ENCODE assay signal across 19 cellular contexts in genomic region chr7:8044761-8045430, GRCh38.
DNase-seq lines count a peak whose midpoint lies in the region; ATAC-seq and TF ChIP-seq lines count a peak whose summit lies in the region.
"Had no signal": no experiment of that assay in that cellular context is flagged by ENCODE, and none has a peak within 500 bp of the region (broad histone marks: within the 10 kb centered on the region; RNA-seq: fewer than 3 reads in every experiment).

No MANE protein-coding gene starts in this region.

- no peak for DNase-seq in natural killer cell treated with Interleukin-12 subunit alpha and Interleukin-12 subunit beta and Interleukin-15 and Interleukin-18, amount 100 ng/mL, for 72 hours (ENCODE audit: low spot score)
- DNase-seq in natural killer cell: no peak
- no peak for DNase-seq in activated CD8-positive, alpha-beta T cell treated with anti-CD3 and anti-CD28 coated beads for 36 hours
- no peak for DNase-seq in effector memory CD8-positive, alpha-beta T cell
- DNase-seq in NK-92 (lab: John Stamatoyannopoulos, UW; ENCODE audit: unreplicated experiment): no peak
- DNase-seq in stimulated activated CD4-positive, alpha-beta T cell treated with anti-CD3 and anti-CD28 coated beads, Interleukin-4, amount 100 ng/mL, for 1 hour: no peak
- DNase-seq: activated effector memory CD4-positive, alpha-beta T cell treated with anti-CD3 and anti-CD28 coated beads, Interleukin-2, amount 50 U/mL, for 16 hours; aorta; DMS 273 treated with DMSO at 0.1 percent for 48 hours; hippocampal formation; immature natural killer cell; naive B cell; NCI-H1105 treated with DMSO at 0.1 percent for 48 hours; NCI-H2081; NCI-H226; testis had no signal

- no peaks in the 10 kb centered on the region for H3K27me3 Mint-ChIP-seq in natural killer cell treated with Interleukin-12 subunit alpha and Interleukin-12 subunit beta and Interleukin-15 and Interleukin-18, amount 100 ng/mL, for 72 hours
- no peaks in the 10 kb centered on the region for H3K27me3 Mint-ChIP-seq in natural killer cell (ENCODE audit: low read depth in 2 of 2)
- H3K27me3 Mint-ChIP-seq in activated CD8-positive, alpha-beta T cell treated with anti-CD3 and anti-CD28 coated beads for 36 hours: no peaks in the 10 kb centered on the region
- no peaks in the 10 kb centered on the region for H3K27me3 Mint-ChIP-seq in effector memory CD8-positive, alpha-beta T cell
- H3K27me3 Mint-ChIP-seq: naive B cell had no signal

- peak overlapping the region; percentile 70 to 88 for H3K27ac Mint-ChIP-seq in natural killer cell treated with Interleukin-12 subunit alpha and Interleukin-12 subunit beta and Interleukin-15 and Interleukin-18, amount 100 ng/mL, for 72 hours
- H3K27ac Mint-ChIP-seq in natural killer cell: no peak overlapping the region
- H3K27ac Mint-ChIP-seq in activated CD8-positive, alpha-beta T cell treated with anti-CD3 and anti-CD28 coated beads for 36 hours: peak overlapping the region; percentile 57
- peak overlapping the region; percentile 15 to 59 for H3K27ac Mint-ChIP-seq in effector memory CD8-positive, alpha-beta T cell

- TF ChIP-seq CTCF in natural killer cell (IDR thresholded peaks at IDR 0.05): no peak
- no peak for TF ChIP-seq CTCF in activated CD8-positive, alpha-beta T cell treated with anti-CD3 and anti-CD28 coated beads for 36 hours (IDR thresholded peaks at IDR 0.05)

- intact Hi-C loops in natural killer cell (cut with micrococcal nuclease): no loop called here
- intact Hi-C loops in activated CD8-positive, alpha-beta T cell treated with anti-CD3 and anti-CD28 coated beads for 36 hours (cut with micrococcal nuclease): no loop called here

- no peaks in the 10 kb centered on the region for H3K9me3 Mint-ChIP-seq in natural killer cell treated with Interleukin-12 subunit alpha and Interleukin-12 subunit beta and Interleukin-15 and Interleukin-18, amount 100 ng/mL, for 72 hours
- no peaks in the 10 kb centered on the region for H3K9me3 Mint-ChIP-seq in natural killer cell
- H3K9me3 Mint-ChIP-seq in activated CD8-positive, alpha-beta T cell treated with anti-CD3 and anti-CD28 coated beads for 36 hours: no peaks in the 10 kb centered on the region
- no peaks in the 10 kb centered on the region for H3K9me3 Mint-ChIP-seq in effector memory CD8-positive, alpha-beta T cell
- H3K9me3 Mint-ChIP-seq: immature natural killer cell had no signal

- peaks cover 43 to 60% of the 10 kb centered on the region in 2 donors for H3K4me1 Mint-ChIP-seq in natural killer cell treated with Interleukin-12 subunit alpha and Interleukin-12 subunit beta and Interleukin-15 and Interleukin-18, amount 100 ng/mL, for 72 hours (ENCODE audit: low read depth in 2 of 2)
- peaks cover 41 to 44% of the 10 kb centered on the region in 2 donors for H3K4me1 Mint-ChIP-seq in natural killer cell
- H3K4me1 Mint-ChIP-seq in activated CD8-positive, alpha-beta T cell treated with anti-CD3 and anti-CD28 coated beads for 36 hours (ENCODE audit: low read depth): peaks cover 44% of the 10 kb centered on the region
- H3K4me1 Mint-ChIP-seq in effector memory CD8-positive, alpha-beta T cell (ENCODE audit: low read depth in 2 of 2): peaks cover 22 to 66% of the 10 kb centered on the region in 2 donors

- H3K36me3 Mint-ChIP-seq in natural killer cell treated with Interleukin-12 subunit alpha and Interleukin-12 subunit beta and Interleukin-15 and Interleukin-18, amount 100 ng/mL, for 72 hours: peaks cover 11% of the 10 kb centered on the region
- H3K36me3 Mint-ChIP-seq in natural killer cell: peaks cover 16% of the 10 kb centered on the region
- H3K36me3 Mint-ChIP-seq in activated CD8-positive, alpha-beta T cell treated with anti-CD3 and anti-CD28 coated beads for 36 hours (ENCODE audit: low read depth): peaks cover 22% of the 10 kb centered on the region
- peaks cover 17% of the 10 kb centered on the region for H3K36me3 Mint-ChIP-seq in effector memory CD8-positive, alpha-beta T cell (ENCODE audit: insufficient read depth)

- CTCF ChIA-PET in activated CD8-positive, alpha-beta T cell treated with anti-CD3 and anti-CD28 coated beads for 36 hours (lab: Charles Lee): no interaction called here

- H3K4me3 Mint-ChIP-seq in natural killer cell treated with Interleukin-12 subunit alpha and Interleukin-12 subunit beta and Interleukin-15 and Interleukin-18, amount 100 ng/mL, for 72 hours: peak overlapping the region; percentile 54
- H3K4me3 Mint-ChIP-seq in natural killer cell: no peak overlapping the region
- H3K4me3 Mint-ChIP-seq in activated CD8-positive, alpha-beta T cell treated with anti-CD3 and anti-CD28 coated beads for 36 hours: no peak overlapping the region
- H3K4me3 Mint-ChIP-seq in effector memory CD8-positive, alpha-beta T cell: peak overlapping the region in 1 of 2 donors; percentile 38
- H3K4me3 Mint-ChIP-seq: immature natural killer cell had no signal

- POLR2A ChIA-PET in activated CD8-positive, alpha-beta T cell treated with anti-CD3 and anti-CD28 coated beads for 36 hours (lab: Charles Lee): no interaction called here

- peak; percentile 73 to 74 for ATAC-seq in natural killer cell treated with Interleukin-12 subunit alpha and Interleukin-12 subunit beta and Interleukin-15 and Interleukin-18, amount 100 ng/mL, for 72 hours
- no peak for ATAC-seq in natural killer cell
- peak; percentile 69 for ATAC-seq in activated CD8-positive, alpha-beta T cell treated with anti-CD3 and anti-CD28 coated beads for 36 hours
- no peak for ATAC-seq in effector memory CD8-positive, alpha-beta T cell (replicated peaks)
- no peak for ATAC-seq in GM18858 (IDR thresholded peaks at IDR 0.05; ENCODE audit: unreplicated experiment)
- ATAC-seq: gastroesophageal sphincter, left lobe of liver had no signal

Comparison
In these comparisons a context has a peak if more than half of its experiments do, and no peak if none do; other contexts are left out.
1. ATAC-seq: peak in natural killer cell treated with Interleukin-12 subunit alpha and Interleukin-12 subunit beta and Interleukin-15 and Interleukin-18, amount 100 ng/mL, for 72 hours (2 of 2) and activated CD8-positive, alpha-beta T cell treated with anti-CD3 and anti-CD28 coated beads for 36 hours (single experiment); none in natural killer cell (0 of 3), effector memory CD8-positive, alpha-beta T cell (single experiment) and GM18858 (single experiment).
2. H3K27ac Mint-ChIP-seq: peak in natural killer cell treated with Interleukin-12 subunit alpha and Interleukin-12 subunit beta and Interleukin-15 and Interleukin-18, amount 100 ng/mL, for 72 hours (2 of 2), activated CD8-positive, alpha-beta T cell treated with anti-CD3 and anti-CD28 coated beads for 36 hours (single experiment) and effector memory CD8-positive, alpha-beta T cell (2 of 2); none in natural killer cell (0 of 2).